1 cellular context compared by ENCODE assay signal in genomic region chr19:50417138-50417849, GRCh38.
TF ChIP-seq lines count a peak whose summit lies in the region.

No MANE protein-coding gene starts in this region.

TF ChIP-seq in K562, 482 proteins besides CTCF, POLR2A, EP300 and RAD21:
- TF ChIP-seq KDM1A (IDR thresholded peaks at IDR 0.05) (peak in 1 of 2 experiments; percentile 47; a peak in 1 of 4 replicates), TFAP4 (CRISPR knock-in tag; IDR thresholded peaks at IDR 0.05; ENCODE audit: borderline replicate concordance) (0 out of 2 replicates have a peak, but pooled peaks have one; percentile 13), RBM22 (IDR thresholded peaks at IDR 0.05; ENCODE audit: low read depth, low read length, poor library complexity, severe bottlenecking) (peak; percentile 5), ZBTB33 (CRISPR knock-in tag; IDR thresholded peaks at IDR 0.05) (peak; percentile 29; the same call in 1 of the 2 replicates), ZNF263 (CRISPR knock-in tag; IDR thresholded peaks at IDR 0.05; ENCODE audit: borderline replicate concordance) (no peak), RBFOX2 (IDR thresholded peaks at IDR 0.05; ENCODE audit: low read depth, low read length) (0 out of 2 replicates have a peak, but pooled peaks have one; percentile 27), ATF6 (CRISPR knock-in tag; IDR thresholded peaks at IDR 0.05) (no peak), POLR2G (IDR thresholded peaks at IDR 0.05; ENCODE audit: low read depth, low read length) (peak; percentile 52; the same call in 1 of the 2 replicates), PTBP1 (IDR thresholded peaks at IDR 0.05; ENCODE audit: low read depth, low read length) (0 out of 2 replicates have a peak, but pooled peaks have one; percentile 71), ZNF165 (CRISPR knock-in tag; IDR thresholded peaks at IDR 0.05; ENCODE audit: borderline replicate concordance) (no peak)
TF ChIP-seq in K562: peak in this region for 7.
